17 cellular contexts compared by ENCODE assay signal in genomic region chr1:41883507-41883906, GRCh38. TPM values are rescaled to one million over a fixed set of nuclear protein-coding genes. Genes with fewer than 3 reads are reported as not detected.
DNase-seq lines count a peak whose midpoint lies in the region; ATAC-seq and TF ChIP-seq lines count a peak whose summit lies in the region.
"Had no signal": no experiment of that assay in that cellular context is flagged by ENCODE, and none has a peak within 500 bp of the region (broad histone marks: within the 10 kb centered on the region; RNA-seq: fewer than 3 reads in every experiment).

No MANE protein-coding gene starts in this region.

- no peak overlapping the region for H3K23ac ChIP-seq in mesenchymal stem cell (ENCODE audit: low read length in 2 of 2)

- H3K27me3 ChIP-seq in Panc1 (ENCODE audit: control insufficient read depth, insufficient read depth, low read length): no peaks in the 10 kb centered on the region
- H3K27me3 ChIP-seq in heart right ventricle: no peaks in the 10 kb centered on the region
- no peaks in the 10 kb centered on the region for H3K27me3 ChIP-seq in mesenchymal stem cell (ENCODE audit: control insufficient read depth in 1 of 2, insufficient read depth in 1 of 2, low read length in 2 of 2)
- no peaks in the 10 kb centered on the region for H3K27me3 ChIP-seq in thyroid gland

- TF ChIP-seq CTCF in C4-2B (conservative IDR thresholded peaks at IDR 0.05): no peak
- no peak for TF ChIP-seq CTCF in Panc1 (IDR thresholded peaks at IDR 0.05)
- no peak for TF ChIP-seq CTCF in heart right ventricle (IDR thresholded peaks at IDR 0.05)
- no peak for TF ChIP-seq CTCF in thyroid gland (IDR thresholded peaks at IDR 0.05)

- H3K14ac ChIP-seq in mesenchymal stem cell (ENCODE audit: low read length in 2 of 2): no peak overlapping the region

- no peak overlapping the region for H3K4me2 ChIP-seq in mesenchymal stem cell (ENCODE audit: low read length, poor library complexity, severe bottlenecking)
- H3K4me2 ChIP-seq: GM23338 had no signal

- no TSS peak for BruUV-seq in Panc1 (replicated peaks; lab: Mats Ljungman, UMichigan)

- peak overlapping the region; percentile 4; the same call in 1 of the 2 replicates for H3K27ac ChIP-seq in C4-2B
- H3K27ac ChIP-seq in Panc1 (ENCODE audit: low read length): peak overlapping the region; percentile 62
- peak overlapping the region in 8 of 10 donors; percentile 43 to 80 (median 66) for H3K27ac ChIP-seq in heart right ventricle
- H3K27ac ChIP-seq in mesenchymal stem cell (ENCODE audit: low read length, poor library complexity, severe bottlenecking): no peak overlapping the region
- no peak overlapping the region for H3K27ac ChIP-seq in thyroid gland

- no peak for DNase-seq in Panc1 (ENCODE audit: low read depth, low spot score)
- no peak for DNase-seq in heart right ventricle
- no peak for DNase-seq in mesenchymal stem cell
- no peak for DNase-seq in thyroid gland
- no peak for DNase-seq in NCI-H1417 (lab: John Stamatoyannopoulos, UW)
- DNase-seq in activated naive CD4-positive, alpha-beta T cell treated with Interleukin-2 at 50 U/mL for 16 hours: no peak
- DNase-seq in germinal center (ENCODE audit: low spot score): no peak
- DNase-seq: HCEC 1CT, KG1, NCI-H1105, NCI-H1694, NCI-H2081 treated with DMSO at 0.1 percent for 48 hours, NCI-H446, NCI-H526, SHP77 had no signal

- in situ Hi-C loops in Panc1 (cut with HindIII; ENCODE audit: low pct_unique_long_range_greater_than_20kb, low sequenced_read_pairs): no loop called here

- POLR2A ChIA-PET in Panc1 (lab: Charles Lee): no interaction called here

- no peak overlapping the region for H4K8ac ChIP-seq in mesenchymal stem cell (ENCODE audit: low read length)

- peak overlapping the region in 1 of 2 experiments; percentile 5 for H3K18ac ChIP-seq in mesenchymal stem cell (ENCODE audit: low read depth in 1 of 2, low read length in 2 of 2)

- intact Hi-C loops in Panc1 (cut with micrococcal nuclease; ENCODE audit: unreplicated experiment): no loop called here
- intact Hi-C loops in heart right ventricle (cut with DNase I): no loop called here
- intact Hi-C loops in thyroid gland (cut with DNase I): no loop called here

- ATAC-seq in Panc1 (no peak), heart right ventricle (peak in 5 of 8 donors; percentile 34 to 62 (median 45))
- ATAC-seq: GM23338 had no signal

- H2AK5ac ChIP-seq in mesenchymal stem cell (ENCODE audit: low read length, severe bottlenecking): no peak overlapping the region

- WGBS in heart right ventricle, 2 donors: 41 to 59% methylated on average over 3 of the region's 3 CpGs
- WGBS in mesenchymal stem cell: 88% methylated on average over 2 of the region's 3 CpGs
- WGBS in thyroid gland, 2 donors: 76 to 96% methylated on average over 3 of the region's 3 CpGs

- peak overlapping the region; percentile 29 for H4K91ac ChIP-seq in mesenchymal stem cell (ENCODE audit: low read length)

- TF ChIP-seq POLR2A in thyroid gland (IDR thresholded peaks at IDR 0.05): no peak

- H3K9me3 ChIP-seq in Panc1 (ENCODE audit: control insufficient read depth, insufficient read depth, low read depth, low read length) (no peaks in the 10 kb centered on the region), heart right ventricle (no peaks in the 10 kb centered on the region), mesenchymal stem cell (ENCODE audit: control insufficient read depth, low read length) (no peaks in the 10 kb centered on the region), thyroid gland (no peaks in the 10 kb centered on the region)

- H2BK15ac ChIP-seq in mesenchymal stem cell (ENCODE audit: low read depth, poor library complexity, severe bottlenecking): no peak overlapping the region

- no peak overlapping the region for H2BK5ac ChIP-seq in mesenchymal stem cell (ENCODE audit: low read depth, low read length, poor library complexity, severe bottlenecking)

- H2BK120ac ChIP-seq in mesenchymal stem cell (ENCODE audit: low read depth, low read length): no peak overlapping the region

- CTCF ChIA-PET in Panc1 (lab: Charles Lee): no interaction called here

- no peak overlapping the region for H3K4me3 ChIP-seq in Panc1 (ENCODE audit: low read depth in 2 of 2, low read length in 2 of 2)
- H3K4me3 ChIP-seq in heart right ventricle: no peak overlapping the region
- H3K4me3 ChIP-seq in mesenchymal stem cell (ENCODE audit: insufficient read depth in 1 of 2, low read depth in 1 of 2, low read length in 2 of 2): no peak overlapping the region
- H3K4me3 ChIP-seq in thyroid gland (replicated peaks in 1 of 3): no peak overlapping the region
- H3K4me3 ChIP-seq: GM23338 had no signal

- H2AFZ ChIP-seq in mesenchymal stem cell (ENCODE audit: low read depth, low read length): no peak overlapping the region
- H2AFZ ChIP-seq: GM23338 had no signal

- H3K36me3 ChIP-seq in Panc1 (ENCODE audit: control insufficient read depth, insufficient read depth, low read length) (no peaks in the 10 kb centered on the region), heart right ventricle (no peaks in the 10 kb centered on the region), mesenchymal stem cell (ENCODE audit: control insufficient read depth in 1 of 2, insufficient read depth in 2 of 2, low read depth in 1 of 2, low read length in 2 of 2) (no peaks in the 10 kb centered on the region), thyroid gland (no peaks in the 10 kb centered on the region)

- H3K79me1 ChIP-seq in mesenchymal stem cell (replicated peaks; ENCODE audit: low read length, poor library complexity, severe bottlenecking): peaks cover 40% of the 10 kb centered on the region

- no peak overlapping the region for H3K9ac ChIP-seq in mesenchymal stem cell (ENCODE audit: low read length)

- H3K4ac ChIP-seq in mesenchymal stem cell (ENCODE audit: low read depth in 1 of 2, low read length in 2 of 2): no peak overlapping the region

- H3K4me1 ChIP-seq in Panc1 (ENCODE audit: control insufficient read depth, insufficient read depth, low read length) (peaks cover 11% of the 10 kb centered on the region), heart right ventricle (peaks cover 0 to 56% (median 29%) of the 10 kb centered on the region in 9 donors), mesenchymal stem cell (ENCODE audit: control insufficient read depth, insufficient read depth, low read depth, low read length) (peaks cover 13% of the 10 kb centered on the region), thyroid gland (peaks cover 22 to 38% of the 10 kb centered on the region in 2 donors)

- H2BK12ac ChIP-seq in mesenchymal stem cell (ENCODE audit: low read length in 2 of 2): no peak overlapping the region

RNA-seq across cellular contexts. Expression of gene HIVEP3, which starts 35.2 kb away (rescaled TPM):
- total RNA-seq in Panc1 (2021; ENCODE audit: unreplicated experiment) (6.0 TPM), heart right ventricle (1 to 10 TPM; 3.8 to 7.5 (median 5.4) TPM), thyroid gland (10 to 100 TPM in 3 of 4 donors, 1 to 10 TPM in 1; 9.7 to 13.5 (median 12.5) TPM)
- 10.1 TPM for polyA plus RNA-seq in Panc1 (2012; ENCODE audit: insufficient read length)
- 1 to 10 TPM; 2.6 to 4.5 TPM for polyA plus RNA-seq in heart right ventricle
- polyA plus RNA-seq in mesenchymal stem cell (2013, experiment 1 of 2): 3.5 TPM
- polyA plus RNA-seq in mesenchymal stem cell (2013, experiment 2 of 2): 3.6 TPM

Comparison
In these comparisons a context has a peak if more than half of its experiments do, and no peak if none do; other contexts are left out.
1. H3K27ac ChIP-seq: peak in C4-2B (single experiment), Panc1 (single experiment) and heart right ventricle (8 of 10); none in mesenchymal stem cell (single experiment) and thyroid gland (0 of 3).